Comparison of ENCODE assay signal across 8 cellular contexts in genomic region chr16:11586856-11587642, GRCh38. TPM values are rescaled to one million over a fixed set of nuclear protein-coding genes. Genes with fewer than 3 reads are reported as not detected.
DNase-seq lines count a peak whose midpoint lies in the region; ATAC-seq and TF ChIP-seq lines count a peak whose summit lies in the region.

TSS of gene LITAF (minus strand) at chr16:11586919. CDS start at chr16:11556730, 30,189 bp downstream.

- H3K9ac ChIP-seq in DND-41 (ENCODE audit: low read depth, low read length), result peak within 1 kb of the TSS; percentile 59
- H3K9ac ChIP-seq in liver (ENCODE audit: low read depth in 1 of 2, low read length in 2 of 2), result peak within 1 kb of the TSS; percentile 86 to 90

- peaks cover 25% of the 10 kb centered on the region for H3K27me3 Mint-ChIP-seq in dendritic cell treated with granulocyte-macrophage colony-stimulating factor and Interleukin-4, amounts not matched to agents 40 ng/mL and 50 ng/mL, for 4 days

- peak within 1 kb of the TSS; percentile 73 for H3K4me2 ChIP-seq in DND-41 (ENCODE audit: insufficient read depth, low read length)

- peaks cover 31% of the 10 kb centered on the region for H3K4me1 ChIP-seq in DND-41 (ENCODE audit: insufficient read depth, low read length)
- H3K4me1 ChIP-seq in liver (ENCODE audit: control insufficient read depth in 4 of 4, insufficient read depth in 4 of 4, low read length in 3 of 4), result peaks cover 0 to 32% (median 9%) of the 10 kb centered on the region in 4 donors

- H3K4me3 Mint-ChIP-seq in dendritic cell treated with granulocyte-macrophage colony-stimulating factor and Interleukin-4, amounts not matched to agents 40 ng/mL and 50 ng/mL, for 4 days, result peak within 1 kb of the TSS; percentile 88

- H3K27me3 ChIP-seq in DND-41 (ENCODE audit: insufficient read depth, low read length, poor library complexity) (peaks cover 30% of the 10 kb centered on the region), liver (ENCODE audit: control insufficient read depth in 4 of 4, insufficient read depth in 4 of 4, low read length in 3 of 4) (no peaks in the 10 kb centered on the region)

- peak within 1 kb of the TSS; percentile 61 for H2AFZ ChIP-seq in DND-41 (ENCODE audit: low read depth, low read length)

- H3K36me3 ChIP-seq in DND-41 (ENCODE audit: insufficient read depth, low read length) (no peaks in the 10 kb centered on the region), liver (ENCODE audit: control insufficient read depth in 4 of 4, insufficient read depth in 3 of 4, low read depth in 1 of 4, low read length in 3 of 4) (no peaks in the 10 kb centered on the region)

- 5% methylated on average over 74 of the region's 74 CpGs for WGBS in liver

- H3K36me3 Mint-ChIP-seq in dendritic cell treated with granulocyte-macrophage colony-stimulating factor and Interleukin-4, amounts not matched to agents 40 ng/mL and 50 ng/mL, for 4 days (ENCODE audit: low read depth), result peaks cover 34% of the 10 kb centered on the region

- no peaks in the 10 kb centered on the region for H3K9me3 Mint-ChIP-seq in dendritic cell treated with granulocyte-macrophage colony-stimulating factor and Interleukin-4, amounts not matched to agents 40 ng/mL and 50 ng/mL, for 4 days

- ATAC-seq in DND-41 (ENCODE audit: insufficient read depth, low read depth) (peak; percentile 84), GM21529 (IDR thresholded peaks at IDR 0.05; ENCODE audit: unreplicated experiment) (peak; percentile 49), GM21360 (IDR thresholded peaks at IDR 0.05; ENCODE audit: unreplicated experiment) (no peak)

- H3K4me3 ChIP-seq in DND-41 (ENCODE audit: low read depth in 1 of 2, low read length in 2 of 2), result peak within 1 kb of the TSS; percentile 22 to 61; a peak in 3 of 4 replicates
- H3K4me3 ChIP-seq in LNCaP clone FGC (ENCODE audit: low read depth, low read length), result peak within 1 kb of the TSS; percentile 74
- H3K4me3 ChIP-seq in liver (ENCODE audit: low read depth in 1 of 3, low read length in 3 of 3), result peak within 1 kb of the TSS; percentile 66 to 94 (median 70)

- H3K27ac ChIP-seq in DND-41 (ENCODE audit: low read length) (no peak within 1 kb of the TSS; the same call in 1 of the 2 replicates), liver (ENCODE audit: low read depth in 1 of 2, low read length in 2 of 2) (peak within 1 kb of the TSS; percentile 89)

- H3K4me1 Mint-ChIP-seq in dendritic cell treated with granulocyte-macrophage colony-stimulating factor and Interleukin-4, amounts not matched to agents 40 ng/mL and 50 ng/mL, for 4 days (ENCODE audit: low read depth), result peaks cover 57% of the 10 kb centered on the region

- DNase-seq in DND-41 (peak; percentile 65), LNCaP clone FGC (ENCODE audit: low read depth) (no peak)
- peak; percentile 62 for DNase-seq in activated CD4-positive, alpha-beta T cell treated with anti-CD3 and anti-CD28 coated beads for 48 hours
- peak; percentile 35 to 40 (median 38) for DNase-seq in stimulated activated CD4-positive, alpha-beta T cell treated with anti-CD3 and anti-CD28 coated beads, TNF-alpha, amount 100 ng/mL, for 4 hours (ENCODE audit: low read depth in 3 of 3)

- no peaks in the 10 kb centered on the region for H3K9me3 ChIP-seq in DND-41 (ENCODE audit: insufficient read depth, low read length, severe bottlenecking)
- H3K9me3 ChIP-seq in liver (ENCODE audit: control insufficient read depth in 4 of 4, low read length in 3 of 4), result no peaks in the 10 kb centered on the region

- peak in 1 of 2 donors; percentile 10 for TF ChIP-seq RAD21 in liver (IDR thresholded peaks at IDR 0.05)

- H3K27ac Mint-ChIP-seq in dendritic cell treated with granulocyte-macrophage colony-stimulating factor and Interleukin-4, amounts not matched to agents 40 ng/mL and 50 ng/mL, for 4 days, result peak within 1 kb of the TSS; percentile 89

- no peaks in the 10 kb centered on the region; the same call in 1 of the 2 replicates for H4K20me1 ChIP-seq in DND-41 (ENCODE audit: insufficient read depth, low read length)

- TF ChIP-seq CTCF in DND-41 (IDR thresholded peaks at IDR 0.05; ENCODE audit: borderline replicate concordance, extremely low read depth, low read length, poor library complexity, severe bottlenecking) (peak; percentile 32), LNCaP clone FGC (IDR thresholded peaks at IDR 0.05; ENCODE audit: control insufficient read depth, extremely low read depth, insufficient read depth) (no peak), liver (IDR thresholded peaks at IDR 0.05; ENCODE audit: low read depth, low read length, missing input control) (no peak)

- intact Hi-C loops in dendritic cell treated with granulocyte-macrophage colony-stimulating factor and Interleukin-4, amounts not matched to agents 40 ng/mL and 50 ng/mL, for 4 days (cut with micrococcal nuclease), result no loop called here

- no peaks in the 10 kb centered on the region for H3K79me2 ChIP-seq in DND-41 (ENCODE audit: insufficient read depth, low read length)

TF ChIP-seq in liver, 16 proteins besides CTCF, POLR2A, EP300 and RAD21:
- TF ChIP-seq HNF4A (conservative IDR thresholded peaks at IDR 0.05) (peak in 1 of 2 donors; percentile 18), EGR1 (IDR thresholded peaks at IDR 0.05; ENCODE audit: low read depth in 2 of 2) (peak in 1 of 2 donors; percentile 49), YY1 (IDR thresholded peaks at IDR 0.05) (no peak), RXRA (IDR thresholded peaks at IDR 0.05) (no peak), HNF4G (IDR thresholded peaks at IDR 0.05) (no peak), TAF1 (conservative IDR thresholded peaks at IDR 0.05) (no peak)

RNA-seq across cellular contexts. Expression of gene LITAF, which starts in this region (rescaled TPM):
- 10 to 100 TPM in 1 of 2 donors, 1 to 10 TPM in 1; 5.2 to 14.0 TPM for total RNA-seq in liver
- polyA plus RNA-seq in liver, result 10 to 100 TPM; 58.1 to 65.2 TPM
